In genomic region chr1:209733409-209734192, GRCh38 we compare ENCODE assay signal across 12 cellular contexts. TPM values are rescaled to one million over a fixed set of nuclear protein-coding genes. Genes with fewer than 3 reads are reported as not detected.
A peak's percentile ranks its signal among the peaks of the same experiment; 100 is the strongest.
DNase-seq lines count a peak whose midpoint lies in the region; ATAC-seq and TF ChIP-seq lines count a peak whose summit lies in the region.
"Had no signal": no experiment of that assay in that cellular context is flagged by ENCODE, and none has a peak within 500 bp of the region (broad histone marks: within the 10 kb centered on the region; RNA-seq: fewer than 3 reads in every experiment).

No MANE protein-coding gene starts in this region.

- H3K27me3 ChIP-seq in suprapubic skin, result no peaks in the 10 kb centered on the region
- H3K27me3 ChIP-seq: SJCRH30 had no signal

- no peak for TF ChIP-seq EP300 in suprapubic skin (IDR thresholded peaks at IDR 0.05)

- 61% methylated on average over 3 of the region's 3 CpGs for WGBS in suprapubic skin

- peaks cover 9% of the 10 kb centered on the region for H3K4me1 ChIP-seq in suprapubic skin
- H3K4me1 ChIP-seq: SJCRH30 had no signal

- TF ChIP-seq CTCF in fibroblast of the aortic adventitia (IDR thresholded peaks at IDR 0.05; ENCODE audit: insufficient read depth, low read length) (no peak), suprapubic skin (IDR thresholded peaks at IDR 0.05) (no peak)

- peak; percentile 10 to 73 for ATAC-seq in activated naive CD4-positive, alpha-beta T cell treated with anti-CD3 and anti-CD28 coated beads, Interleukin-2, amount 50 U/mL, for 72 hours
- ATAC-seq: stimulated activated effector memory CD8-positive, alpha-beta T cell treated with anti-CD3 and anti-CD28 coated beads, Interleukin-12 subunit alpha, Interleukin-12 subunit beta, amount 100 ng/mL, for 72 hours had no signal

- no peak overlapping the region for H3K4me3 ChIP-seq in fibroblast of the aortic adventitia (ENCODE audit: low read depth, low read length)
- no peak overlapping the region for H3K4me3 ChIP-seq in suprapubic skin
- H3K4me3 ChIP-seq: SJCRH30 had no signal

- H3K36me3 Mint-ChIP-seq in activated naive CD4-positive, alpha-beta T cell treated with anti-CD3 and anti-CD28 coated beads, Interleukin-2, amount 50 U/mL, for 72 hours, result peaks cover 11 to 13% of the 10 kb centered on the region in 2 donors
- H3K36me3 Mint-ChIP-seq: brain; stimulated activated effector memory CD8-positive, alpha-beta T cell treated with anti-CD3 and anti-CD28 coated beads, Interleukin-12 subunit alpha, Interleukin-12 subunit beta, amount 100 ng/mL, for 72 hours had no signal

- no peak for TF ChIP-seq POLR2A in suprapubic skin (IDR thresholded peaks at IDR 0.05)

- H3K27ac Mint-ChIP-seq in activated naive CD4-positive, alpha-beta T cell treated with anti-CD3 and anti-CD28 coated beads, Interleukin-2, amount 50 U/mL, for 72 hours, result peak overlapping the region in 1 of 2 donors; percentile 31
- H3K27ac Mint-ChIP-seq: brain; stimulated activated effector memory CD8-positive, alpha-beta T cell treated with anti-CD3 and anti-CD28 coated beads, Interleukin-12 subunit alpha, Interleukin-12 subunit beta, amount 100 ng/mL, for 72 hours had no signal

- H3K27ac ChIP-seq in suprapubic skin, result peak overlapping the region; percentile 56
- H3K27ac ChIP-seq: SJCRH30 had no signal

- H3K36me3 ChIP-seq in suprapubic skin, result no peaks in the 10 kb centered on the region
- H3K36me3 ChIP-seq: SJCRH30 had no signal

- no peaks in the 10 kb centered on the region for H3K9me3 ChIP-seq in suprapubic skin
- H3K9me3 ChIP-seq: SJCRH30 had no signal

- H3K9me3 Mint-ChIP-seq in activated naive CD4-positive, alpha-beta T cell treated with anti-CD3 and anti-CD28 coated beads, Interleukin-2, amount 50 U/mL, for 72 hours, result peaks cover 8 to 10% of the 10 kb centered on the region in 2 donors
- H3K9me3 Mint-ChIP-seq: brain; stimulated activated effector memory CD8-positive, alpha-beta T cell treated with anti-CD3 and anti-CD28 coated beads, Interleukin-12 subunit alpha, Interleukin-12 subunit beta, amount 100 ng/mL, for 72 hours had no signal

- no peak for DNase-seq in activated naive CD4-positive, alpha-beta T cell treated with anti-CD3 and anti-CD28 coated beads, Interleukin-2, amount 50 U/mL, for 72 hours (ENCODE audit: low spot score in 2 of 2)
- DNase-seq in activated naive CD4-positive, alpha-beta T cell treated with Interleukin-2 at 50 U/mL for 16 hours, result no peak
- DNase-seq in fibroblast of the aortic adventitia (ENCODE audit: low read depth), result peak; percentile 52
- DNase-seq in suprapubic skin (ENCODE audit: low spot score in 2 of 2), result no peak
- no peak for DNase-seq in effector CD8-positive, alpha-beta T cell (lab: John Stamatoyannopoulos, UW)
- DNase-seq in NCI-H345 treated with DMSO at 0.1 percent for 48 hours (lab: John Stamatoyannopoulos, UW; ENCODE audit: unreplicated experiment), result no peak
- DNase-seq: activated CD4-positive, alpha-beta T cell treated with anti-CD3 and anti-CD28 coated beads, Interleukin-2, amount 50 U/mL, for 1 hour; AML-193; NCI-H2081 treated with DMSO at 0.1 percent for 48 hours; SJCRH30 had no signal

RNA-seq across cellular contexts. Expression of gene TRAF3IP3, which starts 22.3 kb away (rescaled TPM):
- 100 to 1,000 TPM; 108 to 158 TPM for total RNA-seq in activated naive CD4-positive, alpha-beta T cell treated with anti-CD3 and anti-CD28 coated beads, Interleukin-2, amount 50 U/mL, for 72 hours
- total RNA-seq in fibroblast of the aortic adventitia (ENCODE audit: low replicate concordance) (0.65 TPM in 1 of 2 replicates, not detected in the other), suprapubic skin (1 to 10 TPM in 3 of 4 donors, not detected in 1; 1.6 to 3.1 (median 2.0) TPM)

RNA-seq across cellular contexts. Expression of gene HSD11B1, which starts 29.0 kb away (rescaled TPM):
- total RNA-seq in activated naive CD4-positive, alpha-beta T cell treated with anti-CD3 and anti-CD28 coated beads, Interleukin-2, amount 50 U/mL, for 72 hours, result 1 to 10 TPM in 1 of 2 donors, under 1 TPM in 1; 0.75 to 5.2 TPM
- total RNA-seq in fibroblast of the aortic adventitia (ENCODE audit: low replicate concordance) (6.3 and 33.3 TPM in 2 replicates), suprapubic skin (10 to 100 TPM; 26.2 to 88.5 (median 52.0) TPM)
- total RNA-seq: SJCRH30 had no signal

RNA-seq across cellular contexts. Expression of gene C1orf74, which starts 50.8 kb away (rescaled TPM):
- 1 to 10 TPM; 3.5 to 4.9 TPM for total RNA-seq in activated naive CD4-positive, alpha-beta T cell treated with anti-CD3 and anti-CD28 coated beads, Interleukin-2, amount 50 U/mL, for 72 hours
- total RNA-seq in fibroblast of the aortic adventitia (ENCODE audit: low replicate concordance) (2.4 and 3.6 TPM in 2 replicates), suprapubic skin (10 to 100 TPM; 10.1 to 18.1 (median 15.1) TPM)

RNA-seq across cellular contexts. Expression of gene G0S2, which starts 58.4 kb away (rescaled TPM):
- total RNA-seq in activated naive CD4-positive, alpha-beta T cell treated with anti-CD3 and anti-CD28 coated beads, Interleukin-2, amount 50 U/mL, for 72 hours, result 10 to 100 TPM in 1 of 2 donors, 1 to 10 TPM in 1; 1.4 to 40.7 TPM
- 23.0 and 146 TPM in 2 replicates for total RNA-seq in fibroblast of the aortic adventitia (ENCODE audit: low replicate concordance)
- total RNA-seq in suprapubic skin, result 10 to 100 TPM; 15.9 to 51.8 (median 31.8) TPM

Comparison
In these comparisons a context has a peak if more than half of its experiments do, and no peak if none do; other contexts are left out.
1. RNA of gene TRAF3IP3, which starts 22.3 kb away (total RNA-seq): 108 to 158 TPM in activated naive CD4-positive, alpha-beta T cell treated with anti-CD3 and anti-CD28 coated beads, Interleukin-2, amount 50 U/mL, for 72 hours; 1.6 to 3.1 TPM in suprapubic skin and 0.65 TPM in fibroblast of the aortic adventitia; every median in the first group is over 10 times any median in the second.